31 cellular contexts compared by ENCODE assay signal in the genomic region with DNA sequence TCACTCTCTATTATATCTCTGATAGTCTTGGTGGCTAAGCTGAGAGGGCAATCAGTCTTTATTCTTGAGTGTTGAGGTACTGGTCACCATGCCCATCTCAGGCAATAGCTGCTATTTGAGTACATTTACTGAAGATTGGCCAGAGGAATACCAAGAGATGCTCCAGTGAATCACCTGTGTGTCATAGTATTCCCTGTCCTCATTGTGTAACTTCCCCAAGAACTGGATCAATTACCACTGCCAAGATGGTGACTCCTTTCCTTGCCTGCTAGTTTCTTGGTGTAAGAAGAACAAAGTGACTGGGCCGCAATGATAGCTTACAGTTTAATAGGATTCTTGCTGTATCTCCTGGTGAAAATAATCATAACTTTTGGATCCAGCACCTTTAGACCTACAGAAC.
"Had no signal": no experiment of that assay in that cellular context is flagged by ENCODE, and none has a peak within 500 bp of the region (broad histone marks: within the 10 kb centered on the region; RNA-seq: fewer than 3 reads in every experiment).

No MANE protein-coding gene starts in this region.

- ATAC-seq: effector memory CD8-positive, alpha-beta T cell; gastroesophageal sphincter; heart right ventricle; left lobe of liver; mucosa of descending colon; natural killer cell treated with Interleukin-12 subunit alpha and Interleukin-12 subunit beta and Interleukin-15 and Interleukin-18, amount 100 ng/mL, for 72 hours; pancreas; right lobe of liver; stimulated activated naive CD8-positive, alpha-beta T cell treated with anti-CD3 and anti-CD28 coated beads, Interleukin-15, amount 100 ng/mL, for 72 hours; upper lobe of right lung had no signal

- H3K27me3 Mint-ChIP-seq: effector memory CD8-positive, alpha-beta T cell; natural killer cell treated with Interleukin-12 subunit alpha and Interleukin-12 subunit beta and Interleukin-15 and Interleukin-18, amount 100 ng/mL, for 72 hours; stimulated activated naive CD8-positive, alpha-beta T cell treated with anti-CD3 and anti-CD28 coated beads, Interleukin-15, amount 100 ng/mL, for 72 hours had no signal

- H3K36me3 Mint-ChIP-seq: mesothelial cell of epicardium; naive B cell; natural killer cell treated with Interleukin-12 subunit alpha and Interleukin-12 subunit beta and Interleukin-15 and Interleukin-18, amount 100 ng/mL, for 72 hours had no signal

- DNase-seq: dermis blood vessel endothelial cell; effector memory CD8-positive, alpha-beta T cell; foreskin fibroblast; glutamatergic neuron; heart right ventricle; hippocampal formation; mesenchymal stem cell; mucosa of descending colon; naive B cell; pancreas; right lobe of liver; small intestine; stimulated activated CD4-positive, alpha-beta T cell treated with anti-CD3 and anti-CD28 coated beads, Interleukin-15, amount 100 ng/mL, for 24 hours; stimulated activated CD4-positive, alpha-beta T cell treated with anti-CD3 and anti-CD28 coated beads, Interleukin-4, amount 100 ng/mL, for 1 hour; stimulated activated CD8-positive, alpha-beta memory T cell treated with anti-CD3 and anti-CD28 coated beads, Interleukin-4, amount 100 ng/mL, for 48 hours; stimulated activated naive CD4-positive, alpha-beta T cell; stimulated activated naive CD8-positive, alpha-beta T cell treated with anti-CD3 and anti-CD28 coated beads, Interleukin-15, amount 100 ng/mL, for 72 hours; transverse colon; upper lobe of right lung; uterus had no signal

- H3K4me3 Mint-ChIP-seq: effector memory CD8-positive, alpha-beta T cell; mesothelial cell of epicardium; naive B cell; natural killer cell treated with Interleukin-12 subunit alpha and Interleukin-12 subunit beta and Interleukin-15 and Interleukin-18, amount 100 ng/mL, for 72 hours; neural crest cell; stimulated activated naive CD8-positive, alpha-beta T cell treated with anti-CD3 and anti-CD28 coated beads, Interleukin-15, amount 100 ng/mL, for 72 hours had no signal

- H3K4me3 ChIP-seq: coronary artery, gastroesophageal sphincter, heart right ventricle, lung, mucosa of descending colon, pancreas, right lobe of liver, suprapubic skin, transverse colon, upper lobe of right lung, uterus had no signal

- H3K4me1 ChIP-seq: heart right ventricle, pancreas, right lobe of liver, suprapubic skin, transverse colon, upper lobe of right lung, uterus had no signal

- H3K9me3 ChIP-seq: gastroesophageal sphincter, mucosa of descending colon, neutrophil, pancreas, right lobe of liver, suprapubic skin, transverse colon, upper lobe of right lung, uterus had no signal

- H3K27me3 ChIP-seq: gastroesophageal sphincter, neutrophil, pancreas, right lobe of liver, suprapubic skin, transverse colon, upper lobe of right lung, uterus had no signal

- H3K36me3 ChIP-seq: gastroesophageal sphincter, heart right ventricle, neutrophil, pancreas, right lobe of liver, suprapubic skin, transverse colon, upper lobe of right lung, uterus had no signal

- FAIRE-seq: endometrium, islet of Langerhans, pancreas, small intestine had no signal

- H3K27ac Mint-ChIP-seq: effector memory CD8-positive, alpha-beta T cell; mesothelial cell of epicardium; natural killer cell treated with Interleukin-12 subunit alpha and Interleukin-12 subunit beta and Interleukin-15 and Interleukin-18, amount 100 ng/mL, for 72 hours; stimulated activated naive CD8-positive, alpha-beta T cell treated with anti-CD3 and anti-CD28 coated beads, Interleukin-15, amount 100 ng/mL, for 72 hours had no signal

- H3K4me1 Mint-ChIP-seq: naive B cell; neural crest cell; stimulated activated naive CD8-positive, alpha-beta T cell treated with anti-CD3 and anti-CD28 coated beads, Interleukin-15, amount 100 ng/mL, for 72 hours had no signal

- H3K27ac ChIP-seq: coronary artery, gastroesophageal sphincter, heart right ventricle, neutrophil, pancreas, right lobe of liver, suprapubic skin, transverse colon, upper lobe of right lung, uterus had no signal
